Comparison of ENCODE assay signal across 8 cellular contexts in genomic region chr13:72781461-72782439, GRCh38. TPM values are rescaled to one million over a fixed set of nuclear protein-coding genes. Genes with fewer than 3 reads are reported as not detected.
DNase-seq lines count a peak whose midpoint lies in the region; ATAC-seq and TF ChIP-seq lines count a peak whose summit lies in the region.

DIS3 (minus strand) TSS chr13:72781900; CDS start chr13:72781832, 68 bp downstream.
PIBF1 (plus strand) TSS chr13:72782133; CDS start chr13:72783470, 1,337 bp downstream.

- POLR2A ChIA-PET in PC-9 (lab: Charles Lee; ENCODE audit: unreplicated experiment), result no interaction called here

- H3K4me1 ChIP-seq in PC-9 (replicated peaks; ENCODE audit: insufficient read depth) (peaks cover 26% of the 10 kb centered on the region), mucosa of rectum (ENCODE audit: control insufficient read depth in 2 of 2, insufficient read depth in 2 of 2, low read length in 2 of 2) (peaks cover 14% of the 10 kb centered on the region in 2 donors)

- peak within 1 kb of the TSS; percentile 73 to 93 for H3K9ac ChIP-seq in mucosa of rectum (ENCODE audit: low read depth in 1 of 2, low read length in 2 of 2)

- H3K9me2 ChIP-seq in PC-9 (ENCODE audit: insufficient read depth), result no peaks in the 10 kb centered on the region

- H3K36me3 ChIP-seq in PC-9 (ENCODE audit: low read depth) (peaks cover 23% of the 10 kb centered on the region; the same call in 1 of the 2 replicates), mucosa of rectum (ENCODE audit: control insufficient read depth in 2 of 2, insufficient read depth in 2 of 2, low read length in 2 of 2) (peaks cover 8 to 16% of the 10 kb centered on the region in 2 donors)

- no peak for TF ChIP-seq CTCF in PC-9 (conservative IDR thresholded peaks at IDR 0.05)

- H3K4me2 ChIP-seq in PC-9, result peak within 1 kb of the TSS; percentile 97

- no peaks in the 10 kb centered on the region for H3K9me3 ChIP-seq in PC-9 (ENCODE audit: insufficient read depth, low read depth)
- H3K9me3 ChIP-seq in mucosa of rectum (ENCODE audit: control insufficient read depth in 2 of 2, low read length in 2 of 2), result no peaks in the 10 kb centered on the region

- CTCF ChIA-PET in PC-9 (lab: Charles Lee), result no interaction called here

- DNase-seq in DMS53 treated with DMSO at 0.1 percent for 48 hours (lab: John Stamatoyannopoulos, UW; ENCODE audit: unreplicated experiment), result peak; percentile 59
- DNase-seq in Jurkat, Clone E6-1 (ENCODE audit: low read depth, low spot score), result peak; percentile 96
- DNase-seq in PC-9, result peak; percentile 96
- DNase-seq in activated T-cell treated with anti-CD3 and anti-CD28 coated beads, Interleukin-2, amount 50 U/mL, for 1 hour, result peak; percentile 91
- peak; percentile 97 to 98 for DNase-seq in erythroblast (lab: John Stamatoyannopoulos, UW)
- peak; percentile 96 for DNase-seq in stimulated activated CD8-positive, alpha-beta memory T cell treated with anti-CD3 and anti-CD28 coated beads, Interleukin-4, amount 100 ng/mL, for 48 hours

- no peaks in the 10 kb centered on the region for H3F3A ChIP-seq in PC-9 (ENCODE audit: insufficient read depth, low read depth)

- peak; percentile 96 for ATAC-seq in GM21619 (IDR thresholded peaks at IDR 0.05; ENCODE audit: unreplicated experiment)

- TSS peak; percentile 56 for BruUV-seq in PC-9 (replicated peaks; lab: Mats Ljungman, UMichigan)

- H3K27me3 ChIP-seq in PC-9 (ENCODE audit: insufficient read depth, low read depth) (no peaks in the 10 kb centered on the region), mucosa of rectum (ENCODE audit: control insufficient read depth in 2 of 2, insufficient read depth in 2 of 2, low read length in 2 of 2) (no peaks in the 10 kb centered on the region)

- no peaks in the 10 kb centered on the region for H4K20me1 ChIP-seq in PC-9 (ENCODE audit: insufficient read depth)

- intact Hi-C loops in PC-9 (cut with micrococcal nuclease; ENCODE audit: unreplicated experiment), result loop anchor here (2.0 to 5.0 kb wide), 2 partner anchors 53 to 276 kb away; partner anchors contain the start of gene KLF5

- TF ChIP-seq POLR2A in erythroblast (IDR thresholded peaks at IDR 0.05; ENCODE audit: low read length), result peak; percentile 91

- H2AFZ ChIP-seq in PC-9, result peak within 1 kb of the TSS; percentile 94

- H3K27ac ChIP-seq in PC-9 (peak within 1 kb of the TSS; percentile 55), mucosa of rectum (ENCODE audit: low read depth in 2 of 2, low read length in 2 of 2) (peak within 1 kb of the TSS; percentile 82 to 88)

- peak within 1 kb of the TSS; percentile 82 for H3K4me3 ChIP-seq in Jurkat, Clone E6-1 (ENCODE audit: low read length)
- H3K4me3 ChIP-seq in PC-9 (peak within 1 kb of the TSS; percentile 92), mucosa of rectum (ENCODE audit: low read length in 2 of 2) (peak within 1 kb of the TSS; percentile 97 to 100)

- H3K79me2 ChIP-seq in PC-9 (ENCODE audit: low read depth), result peaks cover 82% of the 10 kb centered on the region

RNA-seq across cellular contexts. Expression of gene DIS3, which starts in this region (rescaled TPM):
- 35.7 TPM for polyA plus RNA-seq in Jurkat, Clone E6-1 (2012; ENCODE audit: insufficient read depth, insufficient read length)
- 23.6 and 27.2 TPM in 2 replicates for total RNA-seq in PC-9 (2021)

RNA-seq across cellular contexts. Expression of gene PIBF1, which starts in this region (rescaled TPM):
- polyA plus RNA-seq in Jurkat, Clone E6-1 (2012; ENCODE audit: insufficient read depth, insufficient read length), result 14.2 TPM
- 15.0 and 20.3 TPM in 2 replicates for total RNA-seq in PC-9 (2021)

Comparison
In these comparisons a context has a peak if more than half of its experiments do, and no peak if none do; other contexts are left out.
1. Peak in every context shown above with its lines: DNase-seq, ATAC-seq, H3K4me3 ChIP-seq and H3K27ac ChIP-seq.